ENCODE assay signal across 10 cellular contexts in genomic region chr22:20962491-20962945, GRCh38. TPM values are rescaled to one million over a fixed set of nuclear protein-coding genes. Genes with fewer than 3 reads are reported as not detected.
"Had no signal": no experiment of that assay in that cellular context is flagged by ENCODE, and none has a peak within 500 bp of the region (broad histone marks: within the 10 kb centered on the region; RNA-seq: fewer than 3 reads in every experiment).

No MANE protein-coding gene starts in this region.

- H3K27ac ChIP-seq: breast epithelium, Peyer's patch had no signal

- H3K9me3 ChIP-seq: breast epithelium, Peyer's patch had no signal

- H3K4me1 ChIP-seq: breast epithelium had no signal

- H3K36me3 ChIP-seq: breast epithelium, Peyer's patch had no signal

- H3K27me3 ChIP-seq: breast epithelium, Peyer's patch had no signal

- H3K4me3 ChIP-seq: breast epithelium, Peyer's patch had no signal

- DNase-seq: activated CD4-positive, CD25-positive, alpha-beta regulatory T cell treated with anti-CD3 and anti-CD28 coated beads, Interleukin-2, amount 50 U/mL, for 72 hours; aorta; NCI-H1048; NCI-H187 treated with DMSO at 0.1 percent for 48 hours; NCI-H2081 treated with DMSO at 0.1 percent for 48 hours; SHP77 treated with DMSO at 0.1 percent for 48 hours; T-helper 17 cell had no signal

RNA-seq across cellular contexts. Expression of gene AIFM3, which starts 4.5 kb away (rescaled TPM):
- total RNA-seq: LHCN-M2 had no signal
